ENCODE assay signal across 21 cellular contexts in the genomic region with DNA sequence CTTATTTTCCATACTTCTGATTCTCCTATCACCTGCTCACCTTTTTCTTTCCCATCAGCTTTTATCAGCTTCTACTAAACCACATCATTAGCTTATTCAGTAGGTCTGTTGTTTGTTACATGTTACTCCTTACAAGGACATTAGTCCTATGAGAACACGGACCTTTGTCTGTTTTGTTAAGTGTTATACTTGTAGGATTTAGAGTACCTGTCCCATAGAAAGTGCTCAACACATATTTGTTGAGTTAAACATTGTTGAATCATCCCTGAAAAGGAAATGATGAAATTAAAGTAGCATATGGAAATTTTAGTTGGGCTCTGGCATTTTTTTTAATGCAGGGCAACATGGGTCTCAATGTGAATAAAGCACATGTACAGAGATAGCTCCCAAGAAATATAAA.
"Had no signal": no experiment of that assay in that cellular context is flagged by ENCODE, and none has a peak within 500 bp of the region (broad histone marks: within the 10 kb centered on the region; RNA-seq: fewer than 3 reads in every experiment).

No MANE protein-coding gene starts in this region.

- H3K4me3 ChIP-seq: coronary artery had no signal

- H3K27me3 ChIP-seq: brain microvascular endothelial cell had no signal

- H3K36me3 Mint-ChIP-seq: activated CD4-positive, alpha-beta memory T cell treated with anti-CD3 and anti-CD28 coated beads for 36 hours; activated naive CD8-positive, alpha-beta T cell; WTC11 had no signal

- H3K4me1 Mint-ChIP-seq: activated CD4-positive, alpha-beta T cell treated with anti-CD3 and anti-CD28 coated beads, Interleukin-2, amount 10 ng/mL, durations not matched to agents 7 days and 5 days; activated T-helper 17 cell treated with anti-CD3 and anti-CD28 coated beads, Interleukin-2, amount 50 U/mL, for 72 hours; T-helper 17 cell; WTC11 had no signal

- H3K36me3 ChIP-seq: brain microvascular endothelial cell had no signal

- DNase-seq: activated CD4-positive, alpha-beta memory T cell treated with anti-CD3 and anti-CD28 coated beads for 36 hours; activated CD4-positive, alpha-beta T cell treated with anti-CD3 and anti-CD28 coated beads, Interleukin-2, amount 10 ng/mL, durations not matched to agents 7 days and 5 days; activated CD4-positive, CD25-positive, alpha-beta regulatory T cell treated with anti-CD3 and anti-CD28 coated beads, Interleukin-2, amount 50 U/mL, for 72 hours; activated gamma-delta T cell; activated naive CD4-positive, alpha-beta T cell treated with anti-CD3 and anti-CD28 coated beads for 36 hours; activated T-cell treated with anti-CD3 and anti-CD28 coated beads for 4 hours; activated T-cell treated with anti-CD3 and anti-CD28 coated beads, Interleukin-2, amount 50 U/mL, for 48 hours; brain microvascular endothelial cell; caudate nucleus; NCI-H1092; NCI-H1417; NCI-H1930; NCI-H446; NCI-H524; SIG-M5; T-helper 17 cell; T-helper 9 cell had no signal

- H3K4me3 Mint-ChIP-seq: activated CD4-positive, alpha-beta memory T cell treated with anti-CD3 and anti-CD28 coated beads for 36 hours; activated CD4-positive, alpha-beta T cell treated with anti-CD3 and anti-CD28 coated beads, Interleukin-2, amount 10 ng/mL, durations not matched to agents 7 days and 5 days; activated naive CD4-positive, alpha-beta T cell treated with anti-CD3 and anti-CD28 coated beads for 36 hours; activated naive CD8-positive, alpha-beta T cell; activated T-helper 17 cell treated with anti-CD3 and anti-CD28 coated beads, Interleukin-2, amount 50 U/mL, for 72 hours; T-helper 17 cell; WTC11 had no signal

- H3K9me3 Mint-ChIP-seq: activated CD4-positive, alpha-beta memory T cell treated with anti-CD3 and anti-CD28 coated beads for 36 hours; activated CD4-positive, alpha-beta T cell treated with anti-CD3 and anti-CD28 coated beads, Interleukin-2, amount 10 ng/mL, durations not matched to agents 7 days and 5 days; activated naive CD4-positive, alpha-beta T cell treated with anti-CD3 and anti-CD28 coated beads for 36 hours; activated T-helper 17 cell treated with anti-CD3 and anti-CD28 coated beads, Interleukin-2, amount 50 U/mL, for 72 hours; WTC11 had no signal

- ATAC-seq: activated T-helper 17 cell treated with anti-CD3 and anti-CD28 coated beads, Interleukin-2, amount 50 U/mL, for 72 hours; T-helper 17 cell; WTC11 had no signal

- H3K27ac ChIP-seq: brain microvascular endothelial cell, coronary artery had no signal

- H3K27ac Mint-ChIP-seq: activated CD4-positive, alpha-beta memory T cell treated with anti-CD3 and anti-CD28 coated beads for 36 hours; activated CD4-positive, alpha-beta T cell treated with anti-CD3 and anti-CD28 coated beads, Interleukin-2, amount 10 ng/mL, durations not matched to agents 7 days and 5 days; activated naive CD4-positive, alpha-beta T cell treated with anti-CD3 and anti-CD28 coated beads for 36 hours; activated naive CD8-positive, alpha-beta T cell; activated T-helper 17 cell treated with anti-CD3 and anti-CD28 coated beads, Interleukin-2, amount 50 U/mL, for 72 hours; T-helper 17 cell; WTC11 had no signal
